9 cellular contexts compared by ENCODE assay signal in the genomic region with DNA sequence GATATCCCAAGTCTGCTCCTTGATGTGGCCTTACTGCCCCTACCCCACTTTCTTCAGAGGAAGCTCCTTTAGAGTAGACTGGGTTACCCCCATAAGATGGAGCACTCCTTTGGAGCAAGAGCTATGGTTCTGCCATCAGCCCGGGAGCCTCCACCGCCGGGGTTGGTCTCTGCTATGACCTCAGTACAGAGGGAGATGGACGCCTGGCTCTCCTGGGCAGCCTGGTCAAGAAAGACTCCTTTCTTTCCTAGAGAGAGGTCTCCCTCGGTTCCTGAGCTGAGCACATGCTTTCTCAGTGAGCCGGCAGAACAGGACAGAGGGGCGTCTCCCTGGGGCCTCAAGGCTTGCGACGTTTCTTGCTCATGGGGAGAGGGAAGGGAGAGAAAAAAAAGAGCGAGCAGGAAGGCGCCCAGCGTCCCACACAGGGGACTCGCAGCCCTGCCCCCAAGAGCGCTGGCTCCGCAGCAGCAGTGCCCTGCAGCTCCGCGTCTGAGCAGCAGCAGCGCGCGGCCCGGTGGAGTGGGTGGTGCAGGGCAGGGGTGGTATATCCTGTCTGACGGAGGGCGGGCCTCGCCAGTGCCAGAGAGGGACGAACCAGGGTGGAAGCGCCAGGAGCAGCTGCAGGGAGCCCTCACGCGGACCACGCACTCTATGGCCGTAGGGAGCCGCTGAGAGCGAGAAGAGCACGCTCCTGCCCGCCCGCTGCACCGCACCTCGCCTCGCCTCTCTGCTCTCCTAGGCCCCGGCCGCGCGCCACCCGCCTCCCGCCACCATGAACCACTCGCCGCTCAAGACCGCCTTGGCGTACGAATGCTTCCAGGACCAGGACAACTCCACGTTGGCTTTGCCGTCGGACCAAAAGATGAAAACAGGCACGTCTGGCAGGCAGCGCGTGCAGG. TPM values are rescaled to one million over a fixed set of nuclear protein-coding genes. Genes with fewer than 3 reads are reported as not detected.
DNase-seq lines count a peak whose midpoint lies in the region; ATAC-seq and TF ChIP-seq lines count a peak whose summit lies in the region.
"Had no signal": no experiment of that assay in that cellular context is flagged by ENCODE, and none has a peak within 500 bp of the region (broad histone marks: within the 10 kb centered on the region; RNA-seq: fewer than 3 reads in every experiment).

Gene PKP1 (plus strand): TSS at position 576 of the 899 bp plus-strand sequence. CDS start 197 bp downstream, at position 773.

- no peak for ATAC-seq in GM18867 (IDR thresholded peaks at IDR 0.05; ENCODE audit: unreplicated experiment)
- no peak for ATAC-seq in HG03469 (IDR thresholded peaks at IDR 0.05; ENCODE audit: unreplicated experiment)

- H3K27ac ChIP-seq in thymus (ENCODE audit: low read depth), result peak within 1 kb of the TSS; percentile 78

- intact Hi-C loops in lower leg skin (cut with DNase I; ENCODE audit: low total_unique reads), result no loop called here

- WGBS in lower leg skin, 2 donors, result 5 to 6% methylated on average over 26 to 54 of the region's 55 CpGs
- 6% methylated on average over 55 of the region's 55 CpGs for WGBS in thymus

- H3K9me3 ChIP-seq in thymus (ENCODE audit: control insufficient read depth), result no peaks in the 10 kb centered on the region

- in situ Hi-C loops in T47D (cut with HindIII; ENCODE audit: low pct_unique_long_range_greater_than_20kb, low sequenced_read_pairs), result no loop called here

- TF ChIP-seq CTCF in lower leg skin (IDR thresholded peaks at IDR 0.05), result no peak

- no peaks in the 10 kb centered on the region for H3K4me1 ChIP-seq in thymus (ENCODE audit: control insufficient read depth, insufficient read depth, low read length)

- no peaks in the 10 kb centered on the region for H3K36me3 ChIP-seq in thymus (ENCODE audit: control insufficient read depth, insufficient read depth)

- H3K27me3 ChIP-seq in thymus (ENCODE audit: control insufficient read depth, insufficient read depth), result peaks cover 26% of the 10 kb centered on the region

- H3K4me3 ChIP-seq in lower leg skin (ENCODE audit: low read depth, poor library complexity, severe bottlenecking), result peak within 1 kb of the TSS; percentile 36
- peak within 1 kb of the TSS; percentile 21 for H3K4me3 ChIP-seq in thymus (ENCODE audit: low read length)

- peak; percentile 1 for DNase-seq in activated T-cell treated with anti-CD3 and anti-CD28 coated beads for 24 hours (ENCODE audit: low read depth)
- DNase-seq in activated T-cell treated with anti-CD3 and anti-CD28 coated beads, Interleukin-2, amount 50 U/mL, for 1 hour, result no peak
- peak; percentile 54 to 64 for DNase-seq in T47D (ENCODE audit: low read depth in 1 of 2, low spot score in 1 of 2)
- DNase-seq in lower leg skin (ENCODE audit: low spot score in 2 of 2), result peak in 1 of 2 donors; percentile 73
- DNase-seq in NCI-H1105 treated with DMSO at 0.1 percent for 48 hours (lab: John Stamatoyannopoulos, UW), result no peak

- TF ChIP-seq POLR2A in lower leg skin (IDR thresholded peaks at IDR 0.05), result no peak

RNA-seq across cellular contexts. Expression of gene PKP1, which starts in this region (rescaled TPM):
- 1,000 to 10,000 TPM in 1 of 4 donors, 100 to 1,000 TPM in 3; 928 to 1,274 (median 961) TPM for total RNA-seq in lower leg skin
- polyA plus RNA-seq in thymus, result 20.0 TPM
- total RNA-seq: SK-MEL-5 had no signal

Comparison
In these comparisons a context has a peak if more than half of its experiments do, and no peak if none do; other contexts are left out.
1. DNase-seq: peak in activated T-cell treated with anti-CD3 and anti-CD28 coated beads for 24 hours (single experiment) and T47D (2 of 2); none in activated T-cell treated with anti-CD3 and anti-CD28 coated beads, Interleukin-2, amount 50 U/mL, for 1 hour (single experiment) and NCI-H1105 treated with DMSO at 0.1 percent for 48 hours (single experiment).